In the genomic region with DNA sequence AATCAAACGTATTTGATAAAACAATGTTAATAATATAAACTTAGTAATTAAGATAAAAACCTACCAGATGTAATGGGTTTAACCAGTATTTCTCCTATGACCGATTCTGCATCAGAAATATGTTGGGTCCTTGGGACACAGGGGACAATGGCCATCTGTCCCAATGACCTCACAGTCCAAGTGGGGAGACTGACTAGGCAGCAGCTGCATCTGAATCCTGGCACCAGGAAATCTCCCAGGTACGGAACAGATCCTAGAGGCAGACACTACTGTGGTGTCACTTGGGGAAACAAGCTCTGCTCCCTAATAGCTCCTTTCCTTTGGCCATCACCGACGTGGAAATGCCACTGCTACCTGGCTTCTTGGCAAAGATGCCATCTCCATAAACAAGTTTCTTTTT, we compare ENCODE assay signal across 24 cellular contexts.
"Had no signal": no experiment of that assay in that cellular context is flagged by ENCODE, and none has a peak within 500 bp of the region (broad histone marks: within the 10 kb centered on the region; RNA-seq: fewer than 3 reads in every experiment).

No MANE protein-coding gene starts in this region.

- H3K27ac Mint-ChIP-seq: naive thymus-derived CD4-positive, alpha-beta T cell; neural progenitor cell; stimulated activated naive CD8-positive, alpha-beta T cell treated with anti-CD3 and anti-CD28 coated beads, Interleukin-15, amount 100 ng/mL, for 72 hours had no signal

- H3K9me3 Mint-ChIP-seq: naive thymus-derived CD4-positive, alpha-beta T cell; nephron; stimulated activated naive CD8-positive, alpha-beta T cell treated with anti-CD3 and anti-CD28 coated beads, Interleukin-15, amount 100 ng/mL, for 72 hours had no signal

- ATAC-seq: foreskin keratinocyte; gastroesophageal sphincter; heart right ventricle; left cardiac atrium; left lung; naive thymus-derived CD4-positive, alpha-beta T cell; psoas muscle; right cardiac atrium; stimulated activated naive CD8-positive, alpha-beta T cell treated with anti-CD3 and anti-CD28 coated beads, Interleukin-15, amount 100 ng/mL, for 72 hours had no signal

- H3K36me3 Mint-ChIP-seq: naive thymus-derived CD4-positive, alpha-beta T cell had no signal

- H3K27ac ChIP-seq: coronary artery, esophagus muscularis mucosa, foreskin keratinocyte, gastroesophageal sphincter, heart right ventricle, left lung, neural progenitor cell, parathyroid adenoma, psoas muscle, suprapubic skin, transverse colon, vagina had no signal

- H3K4me3 Mint-ChIP-seq: naive thymus-derived CD4-positive, alpha-beta T cell; nephron; neural progenitor cell; stimulated activated naive CD8-positive, alpha-beta T cell treated with anti-CD3 and anti-CD28 coated beads, Interleukin-15, amount 100 ng/mL, for 72 hours had no signal

- H3K4me1 Mint-ChIP-seq: stimulated activated naive CD8-positive, alpha-beta T cell treated with anti-CD3 and anti-CD28 coated beads, Interleukin-15, amount 100 ng/mL, for 72 hours had no signal

- DNase-seq: dermis blood vessel endothelial cell; effector memory CD4-positive, alpha-beta T cell; foreskin keratinocyte; heart right ventricle; hippocampal formation; left cardiac atrium; naive thymus-derived CD4-positive, alpha-beta T cell; psoas muscle; small intestine; stimulated activated CD4-positive, alpha-beta T cell treated with anti-CD3 and anti-CD28 coated beads, Interleukin-15, amount 100 ng/mL, for 24 hours; stimulated activated CD4-positive, alpha-beta T cell treated with anti-CD3 and anti-CD28 coated beads, Interleukin-2, amount 100 ng/mL, for 48 hours; stimulated activated naive CD4-positive, alpha-beta T cell; stimulated activated naive CD8-positive, alpha-beta T cell treated with anti-CD3 and anti-CD28 coated beads, Interleukin-15, amount 100 ng/mL, for 72 hours; transverse colon had no signal

- H3K27me3 Mint-ChIP-seq: naive thymus-derived CD4-positive, alpha-beta T cell; stimulated activated naive CD8-positive, alpha-beta T cell treated with anti-CD3 and anti-CD28 coated beads, Interleukin-15, amount 100 ng/mL, for 72 hours had no signal
